Comparison of ENCODE assay signal across 28 cellular contexts in the genomic region with DNA sequence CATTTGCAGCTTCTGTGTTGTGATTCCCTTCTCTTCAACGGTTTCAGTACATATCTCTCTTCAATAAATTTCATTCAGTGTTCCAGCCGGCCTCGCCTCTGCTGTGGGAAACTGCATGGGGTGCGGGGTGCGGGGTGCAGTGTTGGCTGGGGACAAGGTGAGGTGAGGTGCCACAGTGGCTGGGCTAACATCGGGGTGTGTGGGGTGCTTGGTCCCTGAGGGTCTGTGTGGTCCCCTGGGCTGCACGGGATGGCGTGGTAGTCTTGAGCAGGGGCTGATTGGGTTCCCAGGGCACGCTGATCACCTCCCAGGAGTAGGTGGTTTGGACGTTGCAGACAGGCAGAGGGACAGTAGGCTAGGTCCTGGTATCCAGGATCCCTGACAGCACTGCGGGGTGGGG. TPM values are rescaled to one million over a fixed set of nuclear protein-coding genes. Genes with fewer than 3 reads are reported as not detected.
"Had no signal": no experiment of that assay in that cellular context is flagged by ENCODE, and none has a peak within 500 bp of the region (broad histone marks: within the 10 kb centered on the region; RNA-seq: fewer than 3 reads in every experiment).

No MANE protein-coding gene starts in this region.

- H3K9ac ChIP-seq: SK-N-SH had no signal

- H3K27ac ChIP-seq: brain microvascular endothelial cell, cardiac muscle cell, Peyer's patch, RWPE1, SJCRH30 had no signal

- H3K9me3 Mint-ChIP-seq: activated CD4-positive, alpha-beta memory T cell treated with anti-CD3 and anti-CD28 coated beads, Interleukin-2, amount 10 ng/mL, durations not matched to agents 7 days and 5 days; activated naive CD8-positive, alpha-beta T cell treated with anti-CD3 and anti-CD28 coated beads, Interleukin-2, amount 50 U/mL, for 24 hours; activated T-helper 2 cell treated with anti-CD3 and anti-CD28 coated beads, Interferon-gamma antibody, Interleukin-2, Interleukin-4, amounts not matched to agents 10 μg/mL and 5 μg/mL and 100 μg/mL, durations not matched to agents 14 hours and 24 hours and 36 hours; WTC11 had no signal

- H3K27me3 Mint-ChIP-seq: activated CD4-positive, alpha-beta memory T cell treated with anti-CD3 and anti-CD28 coated beads, Interleukin-2, amount 10 ng/mL, durations not matched to agents 7 days and 5 days; activated naive CD8-positive, alpha-beta T cell treated with anti-CD3 and anti-CD28 coated beads, Interleukin-2, amount 50 U/mL, for 24 hours had no signal

- H3K36me3 Mint-ChIP-seq: WTC11 had no signal

- H3K4me1 ChIP-seq: Peyer's patch, SJCRH30 had no signal

- H3K27me3 ChIP-seq: brain microvascular endothelial cell, cardiac muscle cell, Peyer's patch, SJCRH30 had no signal

- H3K9me3 ChIP-seq: Peyer's patch, SJCRH30, SK-N-SH had no signal

- H3K4me1 Mint-ChIP-seq: activated CD4-positive, alpha-beta memory T cell treated with anti-CD3 and anti-CD28 coated beads, Interleukin-2, amount 10 ng/mL, durations not matched to agents 7 days and 5 days; activated naive CD8-positive, alpha-beta T cell treated with anti-CD3 and anti-CD28 coated beads, Interleukin-2, amount 50 U/mL, for 24 hours; WTC11 had no signal

- H3K4me2 ChIP-seq: SK-N-SH had no signal

- ATAC-seq: activated naive CD8-positive, alpha-beta T cell treated with anti-CD3 and anti-CD28 coated beads, Interleukin-2, amount 50 U/mL, for 24 hours; K562; WTC11 had no signal

- H3K27ac Mint-ChIP-seq: activated CD4-positive, alpha-beta memory T cell treated with anti-CD3 and anti-CD28 coated beads, Interleukin-2, amount 10 ng/mL, durations not matched to agents 7 days and 5 days; activated naive CD8-positive, alpha-beta T cell treated with anti-CD3 and anti-CD28 coated beads, Interleukin-2, amount 50 U/mL, for 24 hours; activated T-helper 2 cell treated with anti-CD3 and anti-CD28 coated beads, Interferon-gamma antibody, Interleukin-2, Interleukin-4, amounts not matched to agents 10 μg/mL and 5 μg/mL and 100 μg/mL, durations not matched to agents 14 hours and 24 hours and 36 hours; WTC11 had no signal

- DNase-seq: activated CD4-positive, alpha-beta memory T cell treated with anti-CD3 and anti-CD28 coated beads, Interleukin-2, amount 10 ng/mL, durations not matched to agents 7 days and 5 days; activated CD4-positive, alpha-beta T cell treated with anti-CD3 and anti-CD28 coated beads for 1 hour; activated CD4-positive, alpha-beta T cell treated with anti-CD3 and anti-CD28 coated beads, Interleukin-2, amount 50 U/mL, for 1 hour; activated gamma-delta T cell treated with Interleukin-2 at 50 U/mL for 16 hours; activated naive CD4-positive, alpha-beta T cell treated with anti-CD3 and anti-CD28 coated beads, Interleukin-2, amount 50 U/mL, for 16 hours; activated naive CD8-positive, alpha-beta T cell treated with anti-CD3 and anti-CD28 coated beads, Interleukin-2, amount 50 U/mL, for 24 hours; activated T-cell treated with anti-CD3 and anti-CD28 coated beads for 4 hours; activated T-cell treated with anti-CD3 and anti-CD28 coated beads, Interleukin-2, amount 50 U/mL, for 48 hours; amniotic stem cell; brain microvascular endothelial cell; cerebellar nuclear complex; Karpas-422; MM.1S; NCI-H1105; NCI-H1436; NCI-H1694 treated with DMSO at 0.1 percent for 48 hours; NCI-H2029 treated with DMSO at 0.1 percent for 48 hours; NCI-H510A treated with DMSO at 0.1 percent for 48 hours; Peyer's patch; Right ventricle myocardium superior; SJCRH30; T-helper 9 cell had no signal

- H3K4me3 Mint-ChIP-seq: activated CD4-positive, alpha-beta memory T cell treated with anti-CD3 and anti-CD28 coated beads, Interleukin-2, amount 10 ng/mL, durations not matched to agents 7 days and 5 days; activated naive CD8-positive, alpha-beta T cell treated with anti-CD3 and anti-CD28 coated beads, Interleukin-2, amount 50 U/mL, for 24 hours; WTC11 had no signal

RNA-seq across cellular contexts. Expression of a gene that starts 2.7 kb away (rescaled TPM):
- total RNA-seq: SJCRH30 had no signal

RNA-seq across cellular contexts. Expression of a gene that starts 18.7 kb away (rescaled TPM):
- total RNA-seq: SJCRH30 had no signal
